ENCODE assay signal across 19 cellular contexts in the genomic region with DNA sequence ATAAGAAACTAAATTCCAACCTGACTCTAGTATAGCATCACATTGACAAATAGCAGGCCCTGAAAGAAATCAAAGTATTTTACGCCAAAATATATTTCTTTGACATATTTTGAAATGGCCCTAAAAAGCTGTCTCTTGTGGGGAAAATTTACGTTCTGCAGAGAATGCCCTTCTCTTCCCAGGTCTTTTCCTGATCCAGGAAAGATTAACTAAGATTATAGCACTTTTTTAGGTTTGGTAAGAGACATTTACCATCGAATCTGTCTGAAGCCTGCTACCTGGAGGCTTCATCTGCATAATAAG.
"Had no signal": no experiment of that assay in that cellular context is flagged by ENCODE, and none has a peak within 500 bp of the region (broad histone marks: within the 10 kb centered on the region; RNA-seq: fewer than 3 reads in every experiment).

No MANE protein-coding gene starts in this region.

- H3K4me3 Mint-ChIP-seq: activated CD4-positive, alpha-beta T cell treated with anti-CD3 and anti-CD28 coated beads, Interleukin-2, amount 10 ng/mL, durations not matched to agents 7 days and 5 days; activated naive CD4-positive, alpha-beta T cell treated with anti-CD3 and anti-CD28 coated beads for 36 hours; activated T-cell treated with anti-CD3 and anti-CD28 coated beads, Interleukin-2, amount 50 U/mL, for 4 hours; naive thymus-derived CD4-positive, alpha-beta T cell; stimulated activated memory B cell treated with anti-CD40 and anti-IgM and Interleukin-4, amounts not matched to agents 10 μg/mL and 1 μg/mL and 100 μg/mL, for 72 hours had no signal

- H3K27ac ChIP-seq: gastrocnemius medialis, sigmoid colon, thoracic aorta had no signal

- H3K27ac Mint-ChIP-seq: activated CD4-positive, alpha-beta T cell treated with anti-CD3 and anti-CD28 coated beads, Interleukin-2, amount 10 ng/mL, durations not matched to agents 7 days and 5 days; activated naive CD4-positive, alpha-beta T cell treated with anti-CD3 and anti-CD28 coated beads for 36 hours; naive thymus-derived CD4-positive, alpha-beta T cell; stimulated activated memory B cell treated with anti-CD40 and anti-IgM and Interleukin-4, amounts not matched to agents 10 μg/mL and 1 μg/mL and 100 μg/mL, for 72 hours had no signal

- H3K36me3 Mint-ChIP-seq: stimulated activated memory B cell treated with anti-CD40 and anti-IgM and Interleukin-4, amounts not matched to agents 10 μg/mL and 1 μg/mL and 100 μg/mL, for 72 hours had no signal

- ATAC-seq: activated CD4-positive, CD25-positive, alpha-beta regulatory T cell treated with anti-CD3 and anti-CD28 coated beads, Interleukin-2, amount 50 U/mL, for 24 hours; activated T-cell treated with anti-CD3 and anti-CD28 coated beads, Interleukin-2, amount 50 U/mL, for 4 hours; esophagus mucosa; gastrocnemius medialis; naive thymus-derived CD4-positive, alpha-beta T cell; stimulated activated memory B cell treated with anti-CD40 and anti-IgM and Interleukin-4, amounts not matched to agents 10 μg/mL and 1 μg/mL and 100 μg/mL, for 72 hours had no signal

- H3K27me3 Mint-ChIP-seq: activated CD4-positive, alpha-beta T cell treated with anti-CD3 and anti-CD28 coated beads, Interleukin-2, amount 10 ng/mL, durations not matched to agents 7 days and 5 days; naive thymus-derived CD4-positive, alpha-beta T cell; stimulated activated memory B cell treated with anti-CD40 and anti-IgM and Interleukin-4, amounts not matched to agents 10 μg/mL and 1 μg/mL and 100 μg/mL, for 72 hours had no signal

- H3K36me3 ChIP-seq: gastrocnemius medialis, sigmoid colon, spleen, thoracic aorta had no signal

- H3K9me3 Mint-ChIP-seq: activated CD4-positive, alpha-beta T cell treated with anti-CD3 and anti-CD28 coated beads, Interleukin-2, amount 10 ng/mL, durations not matched to agents 7 days and 5 days; activated naive CD4-positive, alpha-beta T cell treated with anti-CD3 and anti-CD28 coated beads for 36 hours; activated T-cell treated with anti-CD3 and anti-CD28 coated beads, Interleukin-2, amount 50 U/mL, for 4 hours; stimulated activated memory B cell treated with anti-CD40 and anti-IgM and Interleukin-4, amounts not matched to agents 10 μg/mL and 1 μg/mL and 100 μg/mL, for 72 hours had no signal

- H3K4me1 ChIP-seq: gastrocnemius medialis, sigmoid colon had no signal

- H3K4me1 Mint-ChIP-seq: activated CD4-positive, alpha-beta T cell treated with anti-CD3 and anti-CD28 coated beads, Interleukin-2, amount 10 ng/mL, durations not matched to agents 7 days and 5 days; stimulated activated memory B cell treated with anti-CD40 and anti-IgM and Interleukin-4, amounts not matched to agents 10 μg/mL and 1 μg/mL and 100 μg/mL, for 72 hours had no signal

- H3K4me3 ChIP-seq: gastrocnemius medialis, sigmoid colon, spleen, thoracic aorta had no signal

- H3K9me3 ChIP-seq: gastrocnemius medialis, sigmoid colon, spleen, thoracic aorta had no signal

- DNase-seq: activated CD4-positive, alpha-beta T cell treated with anti-CD3 and anti-CD28 coated beads, Interleukin-2, amount 10 ng/mL, durations not matched to agents 7 days and 5 days; activated CD8-positive, alpha-beta memory T cell treated with anti-CD3 and anti-CD28 coated beads, Interleukin-2, amount 50 U/mL, for 4 hours; activated naive CD4-positive, alpha-beta T cell treated with anti-CD3 and anti-CD28 coated beads for 36 hours; activated T-cell treated with anti-CD3 and anti-CD28 coated beads, Interleukin-2, amount 50 U/mL, for 4 hours; cerebellar nuclear complex; effector CD4-positive, alpha-beta T cell; gastrocnemius medialis; mesenchymal stem cell; naive thymus-derived CD4-positive, alpha-beta T cell; posterior cingulate gyrus; sigmoid colon; spleen; stimulated activated CD4-positive, alpha-beta T cell treated with anti-CD3 and anti-CD28 coated beads, Interleukin-4, amount 100 ng/mL, for 4 hours; T-helper 1 cell; T-helper 9 cell had no signal

- H3K27me3 ChIP-seq: gastrocnemius medialis, sigmoid colon had no signal
